Comparison of ENCODE assay signal across 1 cellular context in the genomic region with DNA sequence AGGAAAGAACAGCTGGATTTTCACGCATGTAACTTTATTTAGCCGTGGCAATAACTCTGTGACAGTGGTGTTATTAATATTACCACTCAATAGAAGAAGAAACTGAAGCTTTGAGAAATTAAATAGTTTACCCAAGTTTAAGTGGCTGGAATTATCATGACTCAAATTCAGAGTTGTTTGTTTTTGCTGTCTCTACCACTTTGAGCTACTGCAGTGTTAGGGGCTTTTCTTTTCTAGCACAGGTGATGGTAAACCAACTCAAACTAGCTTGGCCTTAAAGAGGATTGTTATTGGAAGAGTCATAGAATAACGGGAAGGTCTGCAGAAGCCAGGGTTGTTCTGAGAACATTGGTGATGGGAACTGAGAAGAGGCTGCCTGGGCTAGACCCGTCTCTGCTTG.
TF ChIP-seq lines count a peak whose summit lies in the region.

No MANE protein-coding gene starts in this region.

TF ChIP-seq in GM12878, 131 proteins besides CTCF, POLR2A, EP300 and RAD21 (continued from another document):
- TF ChIP-seq JUNB (IDR thresholded peaks at IDR 0.05) (peak; percentile 68), SMC3 (IDR thresholded peaks at IDR 0.05; ENCODE audit: borderline replicate concordance, low read length) (no peak), RUNX3 (IDR thresholded peaks at IDR 0.05; ENCODE audit: low read length) (0 out of 2 replicates have a peak, but pooled peaks have one; percentile 42)
- TF ChIP-seq, protein P1, sequence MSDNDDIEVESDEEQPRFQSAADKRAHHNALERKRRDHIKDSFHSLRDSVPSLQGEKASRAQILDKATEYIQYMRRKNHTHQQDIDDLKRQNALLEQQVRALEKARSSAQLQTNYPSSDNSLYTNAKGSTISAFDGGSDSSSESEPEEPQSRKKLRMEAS (IDR thresholded peaks at IDR 0.05; ENCODE audit: low read depth, low read length) = no peak
- TF ChIP-seq, protein P2, sequence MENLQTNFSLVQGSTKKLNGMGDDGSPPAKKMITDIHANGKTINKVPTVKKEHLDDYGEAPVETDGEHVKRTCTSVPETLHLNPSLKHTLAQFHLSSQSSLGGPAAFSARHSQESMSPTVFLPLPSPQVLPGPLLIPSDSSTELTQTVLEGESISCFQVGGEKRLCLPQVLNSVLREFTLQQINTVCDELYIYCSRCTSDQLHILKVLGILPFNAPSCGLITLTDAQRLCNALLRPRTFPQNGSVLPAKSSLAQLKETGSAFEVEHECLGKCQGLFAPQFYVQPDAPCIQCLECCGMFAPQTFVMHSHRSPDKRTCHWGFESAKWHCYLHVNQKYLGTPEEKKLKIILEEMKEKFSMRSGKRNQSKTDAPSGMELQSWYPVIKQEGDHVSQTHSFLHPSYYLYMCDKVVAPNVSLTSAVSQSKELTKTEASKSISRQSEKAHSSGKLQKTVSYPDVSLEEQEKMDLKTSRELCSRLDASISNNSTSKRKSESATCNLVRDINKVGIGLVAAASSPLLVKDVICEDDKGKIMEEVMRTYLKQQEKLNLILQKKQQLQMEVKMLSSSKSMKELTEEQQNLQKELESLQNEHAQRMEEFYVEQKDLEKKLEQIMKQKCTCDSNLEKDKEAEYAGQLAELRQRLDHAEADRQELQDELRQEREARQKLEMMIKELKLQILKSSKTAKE (IDR thresholded peaks at IDR 0.05; ENCODE audit: low read depth, poor library complexity, severe bottlenecking) = no peak
